27 cellular contexts compared by ENCODE assay signal in the genomic region with DNA sequence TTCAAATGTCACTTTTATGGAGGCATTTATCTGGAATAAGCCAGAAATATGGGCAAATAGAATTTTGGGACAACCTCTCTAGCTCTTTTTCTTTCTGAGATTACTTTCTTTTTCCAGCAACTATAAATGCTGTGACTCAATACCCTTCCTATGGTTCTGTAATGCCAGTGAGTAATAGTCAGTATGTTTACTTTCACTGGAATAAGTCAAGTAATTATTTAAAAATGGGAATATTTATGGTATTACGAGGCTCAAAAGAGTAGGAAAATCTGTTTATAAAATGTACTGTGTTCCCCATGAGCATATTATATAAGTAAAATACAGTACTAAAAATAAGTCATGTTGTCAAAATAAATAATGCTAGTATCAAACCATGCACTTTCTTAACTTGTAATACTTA.
"Had no signal": no experiment of that assay in that cellular context is flagged by ENCODE, and none has a peak within 500 bp of the region (broad histone marks: within the 10 kb centered on the region; RNA-seq: fewer than 3 reads in every experiment).

No MANE protein-coding gene starts in this region.

- FAIRE-seq: colon, kidney, pancreas, small intestine, urothelium cell line had no signal

- H3K4me1 ChIP-seq: breast epithelium, heart left ventricle, pancreas, psoas muscle, sigmoid colon had no signal

- DNase-seq: activated CD4-positive, alpha-beta T cell treated with anti-CD3 and anti-CD28 coated beads for 4 hours; activated CD4-positive, alpha-beta T cell treated with anti-CD3 and anti-CD28 coated beads, Interleukin-2, amount 50 U/mL, for 4 hours; activated effector memory CD4-positive, alpha-beta T cell treated with anti-CD3 and anti-CD28 coated beads, Interleukin-2, amount 50 U/mL, for 16 hours; activated naive CD4-positive, alpha-beta T cell treated with anti-CD3 and anti-CD28 coated beads, Interleukin-2, amount 10 ng/mL, durations not matched to agents 7 days and 5 days; activated T-cell treated with anti-CD3 and anti-CD28 coated beads for 4 hours; amygdala; effector memory CD4-positive, alpha-beta T cell; foreskin fibroblast; heart left ventricle; hypothalamus; immature natural killer cell; kidney; left colon; midbrain; naive thymus-derived CD4-positive, alpha-beta T cell; nucleus accumbens; pancreas; psoas muscle; sigmoid colon; small intestine; stimulated activated CD4-positive, alpha-beta T cell treated with anti-CD3 and anti-CD28 coated beads, Interleukin-4, amount 100 ng/mL, for 24 hours; trophoblast cell had no signal

- H3K9me3 ChIP-seq: breast epithelium, pancreas, psoas muscle, thoracic aorta had no signal

- H3K27me3 ChIP-seq: breast epithelium, heart left ventricle, pancreas, sigmoid colon had no signal

- H3K27ac ChIP-seq: breast epithelium, heart left ventricle, pancreas, psoas muscle, sigmoid colon, thoracic aorta, VCaP had no signal

- H3K4me3 ChIP-seq: breast epithelium, heart left ventricle, pancreas, psoas muscle, sigmoid colon, thoracic aorta had no signal

- H3K36me3 ChIP-seq: breast epithelium, heart left ventricle, pancreas, sigmoid colon, thoracic aorta had no signal
